ENCODE assay signal across 8 cellular contexts in genomic region chr14:53954551-53955233, GRCh38. TPM values are rescaled to one million over a fixed set of nuclear protein-coding genes. Genes with fewer than 3 reads are reported as not detected.
A peak's percentile ranks its signal among the peaks of the same experiment; 100 is the strongest.
DNase-seq lines count a peak whose midpoint lies in the region; ATAC-seq and TF ChIP-seq lines count a peak whose summit lies in the region.

No MANE protein-coding gene starts in this region.

- H3K4me1 Mint-ChIP-seq in dendritic cell treated with granulocyte-macrophage colony-stimulating factor and Interleukin-4, amounts not matched to agents 40 ng/mL and 50 ng/mL, for 4 days (ENCODE audit: low read depth): peaks cover 29% of the 10 kb centered on the region

- H3K4me1 ChIP-seq in mucosa of rectum (ENCODE audit: control insufficient read depth in 2 of 2, insufficient read depth in 2 of 2, low read length in 2 of 2): peaks cover 18 to 24% of the 10 kb centered on the region in 2 donors

- peaks cover 15 to 17% of the 10 kb centered on the region in 2 donors for H3K27me3 ChIP-seq in mucosa of rectum (ENCODE audit: control insufficient read depth in 2 of 2, insufficient read depth in 2 of 2, low read length in 2 of 2)

- H3K27ac ChIP-seq in KOPT-K1 (ENCODE audit: low read depth, low read length, poor library complexity, severe bottlenecking) (peak overlapping the region; percentile 63), mucosa of rectum (ENCODE audit: low read depth in 2 of 2, low read length in 2 of 2) (peak overlapping the region; percentile 80 to 81)

- peak overlapping the region; percentile 81 for H3K4me3 Mint-ChIP-seq in dendritic cell treated with granulocyte-macrophage colony-stimulating factor and Interleukin-4, amounts not matched to agents 40 ng/mL and 50 ng/mL, for 4 days

- peaks cover 82% of the 10 kb centered on the region for H3K27me3 Mint-ChIP-seq in dendritic cell treated with granulocyte-macrophage colony-stimulating factor and Interleukin-4, amounts not matched to agents 40 ng/mL and 50 ng/mL, for 4 days

- ATAC-seq in esophagus mucosa (no peak), HG03095 (IDR thresholded peaks at IDR 0.05; ENCODE audit: unreplicated experiment) (no peak)

- intact Hi-C loops in dendritic cell treated with granulocyte-macrophage colony-stimulating factor and Interleukin-4, amounts not matched to agents 40 ng/mL and 50 ng/mL, for 4 days (cut with micrococcal nuclease): no loop called here

- no peaks in the 10 kb centered on the region for H3K9me3 Mint-ChIP-seq in dendritic cell treated with granulocyte-macrophage colony-stimulating factor and Interleukin-4, amounts not matched to agents 40 ng/mL and 50 ng/mL, for 4 days

- peak overlapping the region; percentile 76 for H3K4me3 ChIP-seq in mucosa of rectum (ENCODE audit: low read length in 2 of 2)

- TF ChIP-seq POLR2A in erythroblast (IDR thresholded peaks at IDR 0.05; ENCODE audit: low read length): no peak

- DNase-seq in Caki2 (ENCODE audit: low read depth) (peak; percentile 8), erythroblast (lab: John Stamatoyannopoulos, UW) (no peak), cerebellar cortex (ENCODE audit: low spot score) (no peak)

- no peaks in the 10 kb centered on the region for H3K36me3 Mint-ChIP-seq in dendritic cell treated with granulocyte-macrophage colony-stimulating factor and Interleukin-4, amounts not matched to agents 40 ng/mL and 50 ng/mL, for 4 days (ENCODE audit: low read depth)

- peak overlapping the region; percentile 47 to 79 for H3K9ac ChIP-seq in mucosa of rectum (ENCODE audit: low read depth in 1 of 2, low read length in 2 of 2)

- H3K36me3 ChIP-seq in KOPT-K1 (ENCODE audit: insufficient read depth, low read length): peaks cover 33% of the 10 kb centered on the region
- H3K36me3 ChIP-seq in mucosa of rectum (ENCODE audit: control insufficient read depth in 2 of 2, insufficient read depth in 2 of 2, low read length in 2 of 2): peaks cover 0 to 3% of the 10 kb centered on the region in 2 donors

- H3K9me3 ChIP-seq in KOPT-K1 (ENCODE audit: insufficient read depth, low read length, poor library complexity, severe bottlenecking): peaks cover 12% of the 10 kb centered on the region
- H3K9me3 ChIP-seq in mucosa of rectum (ENCODE audit: control insufficient read depth in 2 of 2, low read length in 2 of 2): no peaks in the 10 kb centered on the region

- no peak overlapping the region for H3K27ac Mint-ChIP-seq in dendritic cell treated with granulocyte-macrophage colony-stimulating factor and Interleukin-4, amounts not matched to agents 40 ng/mL and 50 ng/mL, for 4 days

- in situ Hi-C loops in Caki2 (cut with HindIII; ENCODE audit: low pct_unique_long_range_greater_than_20kb, low sequenced_read_pairs): no loop called here

RNA-seq across cellular contexts. Expression of gene BMP4, which starts 1.9 kb away (rescaled TPM):
- 0.98 and 21.2 TPM in 2 replicates for total RNA-seq in Caki2 (2014; rRNA removed; shearing (Covaris generic); ENCODE audit: low replicate concordance)
- total RNA-seq in esophagus mucosa: 2.0 TPM
